Comparison of ENCODE assay signal across 28 cellular contexts in genomic region chr22:26004477-26004876, GRCh38.
"Had no signal": no experiment of that assay in that cellular context is flagged by ENCODE, and none has a peak within 500 bp of the region (broad histone marks: within the 10 kb centered on the region; RNA-seq: fewer than 3 reads in every experiment).

No MANE protein-coding gene starts in this region.

- DNase-seq: colonic mucosa; cortex of kidney; dermis blood vessel endothelial cell; dorsolateral prefrontal cortex; effector CD4-positive, alpha-beta T cell; effector CD8-positive, alpha-beta T cell; effector memory CD4-positive, alpha-beta T cell; effector memory CD8-positive, alpha-beta T cell; endodermal cell; erythroblast; esophagus squamous epithelium; foreskin fibroblast; foreskin keratinocyte; foreskin melanocyte; gastrocnemius medialis; glutamatergic neuron; head of caudate nucleus; heart left ventricle; heart right ventricle had no signal

- H3K4me3 ChIP-seq: colonic mucosa, coronary artery, dorsolateral prefrontal cortex, esophagus muscularis mucosa, esophagus squamous epithelium, gastrocnemius medialis, gastroesophageal sphincter, heart left ventricle, heart right ventricle had no signal

- H3K4me1 ChIP-seq: colonic mucosa, esophagus muscularis mucosa, esophagus squamous epithelium, foreskin keratinocyte, gastrocnemius medialis, gastroesophageal sphincter had no signal

- FAIRE-seq: colon, endometrium, endothelial cell of umbilical vein, frontal cortex had no signal

- H3K36me3 ChIP-seq: colonic mucosa, esophagus squamous epithelium, gastroesophageal sphincter had no signal

- H3K9me3 ChIP-seq: colonic mucosa, esophagus squamous epithelium, gastrocnemius medialis had no signal

- H3K27ac ChIP-seq: colonic mucosa, coronary artery, dorsolateral prefrontal cortex, epithelial cell of prostate, esophagus muscularis mucosa, esophagus squamous epithelium, foreskin keratinocyte, gastrocnemius medialis, gastroesophageal sphincter, heart left ventricle, heart right ventricle had no signal

- ATAC-seq: effector memory CD8-positive, alpha-beta T cell; esophagus mucosa; foreskin keratinocyte; gastrocnemius medialis; gastroesophageal sphincter; heart left ventricle; heart right ventricle had no signal
